In the genomic region with DNA sequence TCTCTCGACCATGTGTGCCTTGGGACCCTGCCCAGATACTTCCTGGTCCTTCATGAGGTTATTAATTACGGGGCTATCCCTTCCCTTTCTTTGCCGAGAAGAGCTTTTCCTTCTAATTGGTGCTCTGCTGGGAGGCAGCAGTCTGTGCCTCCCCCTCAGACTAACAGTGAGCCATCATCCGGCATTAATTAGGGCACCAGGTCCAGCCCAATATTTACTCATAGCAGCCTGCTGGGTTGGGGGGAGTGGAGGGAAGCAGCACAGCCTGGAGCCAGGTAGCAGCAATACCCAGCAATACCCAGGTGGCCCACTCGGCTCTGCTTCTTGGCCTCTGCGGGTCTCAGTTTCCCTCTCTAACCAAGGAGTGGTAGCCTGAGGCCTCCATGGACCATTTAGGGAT, we compare ENCODE assay signal across 18 cellular contexts. TPM values are rescaled to one million over a fixed set of nuclear protein-coding genes. Genes with fewer than 3 reads are reported as not detected.
DNase-seq lines count a peak whose midpoint lies in the region; ATAC-seq and TF ChIP-seq lines count a peak whose summit lies in the region.
"Had no signal": no experiment of that assay in that cellular context is flagged by ENCODE, and none has a peak within 500 bp of the region (broad histone marks: within the 10 kb centered on the region; RNA-seq: fewer than 3 reads in every experiment).

No MANE protein-coding gene starts in this region.

- no peak overlapping the region for H2AFZ ChIP-seq in neuronal stem cell (ENCODE audit: low read length)

- no peak overlapping the region for H2BK120ac ChIP-seq in neuronal stem cell (ENCODE audit: low read depth, low read length)

- no peak overlapping the region for H3K14ac ChIP-seq in neuronal stem cell (ENCODE audit: low read length)

- H4K91ac ChIP-seq in neuronal stem cell (ENCODE audit: low read depth, low read length, poor library complexity), result no peak overlapping the region

- TF ChIP-seq CTCF in GM10266 (IDR thresholded peaks at IDR 0.05; ENCODE audit: control insufficient read depth, insufficient read depth, low read depth, missing control alignments), result no peak
- no peak for TF ChIP-seq CTCF in right atrium auricular region (IDR thresholded peaks at IDR 0.05)

- no peaks in the 10 kb centered on the region for H3K27me3 Mint-ChIP-seq in T-cell

- H3K18ac ChIP-seq in neuronal stem cell (ENCODE audit: low read length), result no peak overlapping the region

- H3K23ac ChIP-seq in neuronal stem cell (ENCODE audit: low read depth, low read length, poor library complexity), result no peak overlapping the region

- H2BK5ac ChIP-seq in neuronal stem cell (ENCODE audit: low read length), result no peak overlapping the region

- H3K27ac ChIP-seq in neuronal stem cell (replicated peaks; ENCODE audit: low read length) (no peak overlapping the region), right atrium auricular region (no peak overlapping the region)

- DNase-seq in DMS79 (lab: John Stamatoyannopoulos, UW) (peak; percentile 55), NCI-H1092 treated with DMSO at 0.1 percent for 48 hours (lab: John Stamatoyannopoulos, UW) (peak; percentile 75), NCI-H2196 treated with DMSO at 0.1 percent for 48 hours (lab: John Stamatoyannopoulos, UW; ENCODE audit: unreplicated experiment) (peak; percentile 9), neuronal stem cell (ENCODE audit: low spot score) (no peak), GM10266 (ENCODE audit: extremely low spot score) (no peak), right atrium auricular region (ENCODE audit: low spot score) (no peak), T-cell (no peak)
- DNase-seq: DMS153, EL, HFFc6, KBM-7, NCI-H1694, RPMI8226, SHP77 treated with DMSO at 0.1 percent for 48 hours, SK-N-SH, T-helper 9 cell had no signal

- H3K4ac ChIP-seq in neuronal stem cell (ENCODE audit: low read length), result no peak overlapping the region

- H3K9me3 ChIP-seq in neuronal stem cell (replicated peaks in 1 of 2; ENCODE audit: control insufficient read depth in 2 of 2, insufficient read depth in 1 of 2, low read depth in 1 of 2, low read length in 2 of 2) (peaks cover 0 to 2% of the 10 kb centered on the region in 2 donors), right atrium auricular region (no peaks in the 10 kb centered on the region)
- H3K9me3 ChIP-seq: SK-N-SH had no signal

- H2AK5ac ChIP-seq in neuronal stem cell (ENCODE audit: low read depth, low read length), result peak overlapping the region; percentile 30

- H3K27ac Mint-ChIP-seq in T-cell, result no peak overlapping the region
- H3K27ac Mint-ChIP-seq: HFFc6 had no signal

- H3K27me3 ChIP-seq in neuronal stem cell (ENCODE audit: control insufficient read depth in 3 of 3, insufficient read depth in 3 of 3, low read depth in 1 of 3, low read length in 3 of 3), result peaks cover 0 to 13% (median 0%) of the 10 kb centered on the region in 3 experiments
- H3K27me3 ChIP-seq in right atrium auricular region, result no peaks in the 10 kb centered on the region

- H3K4me3 ChIP-seq in neuronal stem cell (ENCODE audit: low read length in 2 of 2), result no peak overlapping the region
- no peak overlapping the region for H3K4me3 ChIP-seq in right atrium auricular region

- no peak overlapping the region for H3K4me2 ChIP-seq in neuronal stem cell (ENCODE audit: insufficient read depth, low read length, poor library complexity, severe bottlenecking)
- H3K4me2 ChIP-seq: SK-N-SH had no signal

- POLR2A ChIA-PET in T-cell (lab: Charles Lee), result no interaction called here

- H3K79me1 ChIP-seq in neuronal stem cell (ENCODE audit: low read depth, low read length), result no peaks in the 10 kb centered on the region

- CTCF ChIA-PET in T-cell (lab: Charles Lee), result no interaction called here

- H2BK12ac ChIP-seq in neuronal stem cell (ENCODE audit: low read length), result no peak overlapping the region

- no CpG with 5 or more reads among the region's 6 CpGs for WGBS in neuronal stem cell (ENCODE audit: extremely low coverage in 2 of 2, insufficient read length in 2 of 2, insufficient replicate concordance in 1 of 2), 2 donors

- H3K36me3 ChIP-seq in neuronal stem cell (replicated peaks in 1 of 2; ENCODE audit: control insufficient read depth in 2 of 2, insufficient read depth in 2 of 2, low read length in 2 of 2) (no peaks in the 10 kb centered on the region), right atrium auricular region (no peaks in the 10 kb centered on the region)

- H3K4me3 Mint-ChIP-seq in T-cell, result no peak overlapping the region
- H3K4me3 Mint-ChIP-seq: CD14-positive monocyte, HFFc6 had no signal

- no peak overlapping the region for H3K9ac ChIP-seq in neuronal stem cell (ENCODE audit: low read depth, low read length, poor library complexity)
- H3K9ac ChIP-seq: SK-N-SH had no signal

- H3K4me1 Mint-ChIP-seq in T-cell, result peaks cover 8 to 30% (median 20%) of the 10 kb centered on the region in 3 donors

- H3K4me1 ChIP-seq in neuronal stem cell (ENCODE audit: control insufficient read depth in 2 of 2, insufficient read depth in 1 of 2, low read depth in 1 of 2, low read length in 2 of 2) (peaks cover 0 to 17% of the 10 kb centered on the region in 2 donors), right atrium auricular region (peaks cover 0 to 6% of the 10 kb centered on the region in 2 donors)

- no peaks in the 10 kb centered on the region for H3K36me3 Mint-ChIP-seq in T-cell
- H3K36me3 Mint-ChIP-seq: CD14-positive monocyte had no signal

- no peak overlapping the region for H2BK15ac ChIP-seq in neuronal stem cell (ENCODE audit: low read length)

- no peak overlapping the region for H4K8ac ChIP-seq in neuronal stem cell (ENCODE audit: low read depth, low read length)

- no peaks in the 10 kb centered on the region for H3K9me3 Mint-ChIP-seq in T-cell
- H3K9me3 Mint-ChIP-seq: HFFc6 had no signal

- ATAC-seq in T-cell (replicated peaks in 1 of 4), result no peak
- ATAC-seq: HepG2 had no signal

RNA-seq across cellular contexts. Expression of a gene that starts 20.1 kb away (rescaled TPM):
- 12.5 TPM for polyA plus RNA-seq in neuronal stem cell (2013, experiment 1 of 2)
- 12.2 TPM for polyA plus RNA-seq in neuronal stem cell (2013, experiment 2 of 2)
- total RNA-seq in right atrium auricular region, result 1 to 10 TPM; 3.7 to 6.2 TPM
- total RNA-seq in T-cell, result 1 to 10 TPM; 2.6 to 8.9 (median 4.1) TPM
- total RNA-seq: HepG2 had no signal
- polyA plus RNA-seq: HepG2 had no signal

Comparison
In these comparisons a context has a peak if more than half of its experiments do, and no peak if none do; other contexts are left out.
1. DNase-seq: peak in DMS79 (single experiment), NCI-H1092 treated with DMSO at 0.1 percent for 48 hours (single experiment) and NCI-H2196 treated with DMSO at 0.1 percent for 48 hours (single experiment); none in neuronal stem cell (single experiment), GM10266 (single experiment), right atrium auricular region (single experiment) and T-cell (0 of 34).